In the genomic region with DNA sequence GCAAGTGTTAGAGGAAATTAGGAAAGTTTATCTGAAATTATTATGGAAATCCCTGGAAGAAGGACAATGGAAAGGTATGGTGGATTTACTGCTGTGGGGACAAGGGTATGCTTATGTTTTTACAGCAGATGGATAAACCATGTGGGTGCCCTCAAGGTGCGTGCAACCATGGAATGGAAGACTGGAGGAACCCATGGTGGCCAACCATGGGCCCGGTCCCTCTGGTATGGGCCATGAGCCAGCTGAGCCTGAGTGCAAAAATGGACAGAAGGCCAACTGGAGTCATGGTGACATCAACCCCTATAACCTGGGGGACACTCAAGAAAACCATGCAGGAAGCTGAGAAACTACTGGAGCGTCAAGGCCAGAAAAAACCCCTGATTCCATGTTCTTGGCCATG, we compare ENCODE assay signal across 29 cellular contexts.
"Had no signal": no experiment of that assay in that cellular context is flagged by ENCODE, and none has a peak within 500 bp of the region (broad histone marks: within the 10 kb centered on the region; RNA-seq: fewer than 3 reads in every experiment).

No MANE protein-coding gene starts in this region.

- DNase-seq: Karpas-422, Kasumi-1, MG63, MM.1S, MV-4-11, NCI-H1048, NCI-H1092, NCI-H1092 treated with DMSO at 0.1 percent for 48 hours, NCI-H1105, NCI-H1105 treated with DMSO at 0.1 percent for 48 hours, NCI-H1417 treated with DMSO at 0.1 percent for 48 hours, NCI-H1436, NCI-H1436 treated with DMSO at 0.1 percent for 48 hours, NCI-H1694 treated with DMSO at 0.1 percent for 48 hours, NCI-H187, NCI-H187 treated with DMSO at 0.1 percent for 48 hours, NCI-H1930, NCI-H2029, NCI-H2029 treated with DMSO at 0.1 percent for 48 hours, NCI-H2081, NCI-H2081 treated with DMSO at 0.1 percent for 48 hours, NCI-H2107, NCI-H2171, NCI-H2227 treated with DMSO at 0.1 percent for 48 hours, NCI-H226, NCI-H345, NCI-H446 treated with DMSO at 0.1 percent for 48 hours, NCI-H510A had no signal

- H3K27ac ChIP-seq: KMS-11 had no signal
